In the genomic region with DNA sequence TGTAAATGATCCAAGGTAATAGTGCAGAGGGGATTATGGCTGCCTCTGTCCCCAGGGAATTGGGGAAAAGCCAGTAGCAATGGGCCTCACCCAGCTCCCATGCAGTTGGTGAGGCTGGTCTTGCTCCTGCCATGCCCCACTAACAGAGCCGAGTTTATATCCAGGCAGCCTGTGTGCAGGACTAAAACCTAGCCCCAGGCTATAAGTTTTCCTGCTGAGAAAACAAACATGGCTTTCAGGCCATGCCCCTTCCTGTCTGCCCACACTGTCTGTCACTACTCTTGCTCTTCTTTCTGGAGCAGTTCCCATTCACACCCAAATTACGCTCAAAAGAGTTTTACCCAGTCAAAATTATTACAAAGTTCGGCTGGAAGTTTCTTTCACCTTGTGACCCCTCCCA, we compare ENCODE assay signal across 15 cellular contexts.
"Had no signal": no experiment of that assay in that cellular context is flagged by ENCODE, and none has a peak within 500 bp of the region (broad histone marks: within the 10 kb centered on the region; RNA-seq: fewer than 3 reads in every experiment).

No MANE protein-coding gene starts in this region.

- H3K36me3 ChIP-seq: thoracic aorta had no signal

- H3K27me3 ChIP-seq: body of pancreas had no signal

- H3K9me3 ChIP-seq: body of pancreas, thoracic aorta had no signal

- ATAC-seq: body of pancreas; left ventricle myocardium superior; naive thymus-derived CD8-positive, alpha-beta T cell had no signal

- H3K4me3 ChIP-seq: body of pancreas, thoracic aorta had no signal

- H3K27ac ChIP-seq: body of pancreas, thoracic aorta had no signal

- H3K4me1 ChIP-seq: body of pancreas had no signal

- DNase-seq: activated CD4-positive, alpha-beta T cell treated with anti-CD3 and anti-CD28 coated beads, Interleukin-2, amount 10 ng/mL, durations not matched to agents 7 days and 5 days; activated CD4-positive, CD25-positive, alpha-beta regulatory T cell; activated CD8-positive, alpha-beta memory T cell treated with anti-CD3 and anti-CD28 coated beads for 24 hours; activated gamma-delta T cell treated with Interleukin-2 at 50 U/mL for 16 hours; activated naive CD8-positive, alpha-beta T cell treated with anti-CD3 and anti-CD28 coated beads for 36 hours; amygdala; body of pancreas; cortex of kidney; effector CD4-positive, alpha-beta T cell; foreskin fibroblast; kidney glomerular epithelial cell; left ventricle myocardium superior; naive thymus-derived CD8-positive, alpha-beta T cell; stimulated activated CD4-positive, alpha-beta T cell treated with anti-CD3 and anti-CD28 coated beads, Interleukin-1b, Interleukin-23, amount 100 ng/mL, for 48 hours had no signal
